In genomic region chr2:176779917-176780316, GRCh38 we compare ENCODE assay signal across 29 cellular contexts.
"Had no signal": no experiment of that assay in that cellular context is flagged by ENCODE, and none has a peak within 500 bp of the region (broad histone marks: within the 10 kb centered on the region; RNA-seq: fewer than 3 reads in every experiment).

No MANE protein-coding gene starts in this region.

- H3K27ac Mint-ChIP-seq: mesothelial cell of epicardium; naive thymus-derived CD4-positive, alpha-beta T cell; stimulated activated memory B cell treated with anti-CD40 and anti-IgM and Interleukin-4, amounts not matched to agents 10 μg/mL and 1 μg/mL and 100 μg/mL, for 72 hours; stimulated activated naive CD8-positive, alpha-beta T cell treated with anti-CD3 and anti-CD28 coated beads, Interleukin-15, Interleukin-2, amounts not matched to agents 100 ng/mL and 50 ng/mL, for 24 hours had no signal

- H3K9me3 ChIP-seq: esophagus squamous epithelium, ovary, psoas muscle, thoracic aorta, upper lobe of right lung, uterus had no signal

- H3K27ac ChIP-seq: esophagus squamous epithelium, heart right ventricle, left lung, ovary, psoas muscle, thoracic aorta, transverse colon, upper lobe of right lung, uterus had no signal

- H3K4me1 ChIP-seq: esophagus squamous epithelium, left lung, transverse colon, upper lobe of right lung, uterus had no signal

- H3K27me3 ChIP-seq: esophagus squamous epithelium, heart right ventricle, left lung, ovary, spleen, transverse colon, upper lobe of right lung, uterus had no signal

- H3K27me3 Mint-ChIP-seq: stimulated activated memory B cell treated with anti-CD40 and anti-IgM and Interleukin-4, amounts not matched to agents 10 μg/mL and 1 μg/mL and 100 μg/mL, for 72 hours; stimulated activated naive CD8-positive, alpha-beta T cell treated with anti-CD3 and anti-CD28 coated beads, Interleukin-15, Interleukin-2, amounts not matched to agents 100 ng/mL and 50 ng/mL, for 24 hours had no signal

- FAIRE-seq: colon, endometrium, islet of Langerhans had no signal

- H3K36me3 ChIP-seq: esophagus squamous epithelium, heart right ventricle, left lung, ovary, spleen, thoracic aorta, transverse colon, upper lobe of right lung, uterus had no signal

- DNase-seq: dermis blood vessel endothelial cell; effector memory CD8-positive, alpha-beta T cell; erythroblast; esophagus squamous epithelium; foreskin melanocyte; glutamatergic neuron; heart right ventricle; left cardiac atrium; left lung; mesenchymal stem cell; naive thymus-derived CD4-positive, alpha-beta T cell; occipital lobe; ovary; posterior cingulate gyrus; psoas muscle; right cardiac atrium; spleen; stimulated activated CD4-positive, alpha-beta T cell treated with anti-CD3 and anti-CD28 coated beads, Interleukin-4, amount 100 ng/mL, for 4 hours; transverse colon; upper lobe of right lung; uterus had no signal

- ATAC-seq: effector memory CD8-positive, alpha-beta T cell; heart right ventricle; left cardiac atrium; left lung; naive thymus-derived CD4-positive, alpha-beta T cell; psoas muscle; right cardiac atrium; stimulated activated memory B cell treated with anti-CD40 and anti-IgM and Interleukin-4, amounts not matched to agents 10 μg/mL and 1 μg/mL and 100 μg/mL, for 72 hours; upper lobe of right lung had no signal

- H3K36me3 Mint-ChIP-seq: mesothelial cell of epicardium had no signal

- H3K4me3 Mint-ChIP-seq: effector memory CD8-positive, alpha-beta T cell; mesothelial cell of epicardium; stimulated activated memory B cell treated with anti-CD40 and anti-IgM and Interleukin-4, amounts not matched to agents 10 μg/mL and 1 μg/mL and 100 μg/mL, for 72 hours; stimulated activated naive CD8-positive, alpha-beta T cell treated with anti-CD3 and anti-CD28 coated beads, Interleukin-15, Interleukin-2, amounts not matched to agents 100 ng/mL and 50 ng/mL, for 24 hours had no signal

- H3K4me3 ChIP-seq: esophagus squamous epithelium, heart right ventricle, left lung, ovary, psoas muscle, skin epidermis, spleen, thoracic aorta, transverse colon, upper lobe of right lung, uterus had no signal
